In the genomic region with DNA sequence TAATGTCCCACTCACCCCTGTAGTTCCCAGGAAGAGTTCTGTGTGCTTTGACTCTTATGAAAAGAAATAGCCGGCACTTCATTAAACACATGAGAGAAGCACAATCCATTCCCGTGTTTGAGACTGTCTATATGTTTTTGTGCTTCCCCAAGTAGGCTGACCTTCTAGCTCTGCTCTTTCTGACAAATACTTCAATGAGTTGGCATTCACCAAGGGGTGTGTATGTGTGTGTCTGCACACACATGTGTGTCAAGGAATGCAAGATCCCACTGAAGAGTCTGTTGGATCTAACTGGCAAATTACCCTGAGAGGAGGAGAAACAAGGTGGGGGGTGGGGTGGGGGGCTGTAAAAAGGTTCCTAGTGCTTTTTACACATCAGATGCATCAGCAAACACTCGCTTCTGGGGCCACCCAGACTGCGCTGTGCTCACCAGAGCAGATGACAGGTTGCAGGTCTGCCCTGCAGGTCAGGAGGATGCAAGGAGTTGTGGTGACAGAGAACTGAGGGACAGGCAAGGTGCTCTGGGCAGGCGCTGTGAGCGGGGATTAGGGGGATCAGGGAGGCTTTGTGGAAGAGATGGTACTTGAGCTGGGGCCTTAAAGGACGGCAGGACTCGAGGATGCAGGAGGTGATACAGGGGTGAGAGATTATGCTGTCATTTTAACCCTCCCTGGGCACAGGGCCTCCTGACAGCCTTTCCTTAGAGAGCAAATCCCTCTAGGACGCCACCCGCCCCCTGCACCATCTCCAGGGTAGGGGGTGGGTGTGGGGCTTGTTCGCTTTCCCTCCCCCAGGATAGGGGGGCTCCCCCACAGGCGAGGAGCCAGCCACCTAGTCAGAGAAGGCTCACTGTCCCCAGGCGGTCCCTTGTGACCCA, we compare ENCODE assay signal across 11 cellular contexts.
DNase-seq lines count a peak whose midpoint lies in the region; ATAC-seq and TF ChIP-seq lines count a peak whose summit lies in the region.
"Had no signal": no experiment of that assay in that cellular context is flagged by ENCODE, and none has a peak within 500 bp of the region (broad histone marks: within the 10 kb centered on the region; RNA-seq: fewer than 3 reads in every experiment).

No MANE protein-coding gene starts in this region.

- peak overlapping the region; percentile 91 for H3K27ac Mint-ChIP-seq in CD8-positive, alpha-beta T cell
- H3K27ac Mint-ChIP-seq: memory B cell had no signal

- peaks cover 36% of the 10 kb centered on the region for H3K79me2 ChIP-seq in osteoblast (ENCODE audit: insufficient read depth, low read length)

- H3K36me3 Mint-ChIP-seq in CD8-positive, alpha-beta T cell: no peaks in the 10 kb centered on the region

- H3K4me1 Mint-ChIP-seq in CD8-positive, alpha-beta T cell (ENCODE audit: low read depth): peaks cover 87% of the 10 kb centered on the region

- H3K27me3 ChIP-seq in CD8-positive, alpha-beta T cell (ENCODE audit: insufficient read depth, low read length): no peaks in the 10 kb centered on the region
- H3K27me3 ChIP-seq in osteoblast (ENCODE audit: insufficient read depth, low read length): no peaks in the 10 kb centered on the region
- H3K27me3 ChIP-seq: heart left ventricle, right atrium auricular region had no signal

- intact Hi-C loops in CD8-positive, alpha-beta T cell (cut with DNase I, micrococcal nuclease): loop anchor here (5.0 kb wide), 2 partner anchors 68 to 198 kb away; no protein-coding TSS in a partner anchor

- peaks cover 87% of the 10 kb centered on the region for H3K4me1 ChIP-seq in CD8-positive, alpha-beta T cell (ENCODE audit: insufficient read depth, low read length)
- H3K4me1 ChIP-seq in osteoblast (ENCODE audit: insufficient read depth, low read length): peaks cover 17% of the 10 kb centered on the region

- H3K4me2 ChIP-seq in osteoblast (ENCODE audit: insufficient read depth, low read length): no peak overlapping the region

- H3K9me3 Mint-ChIP-seq in CD8-positive, alpha-beta T cell: no peaks in the 10 kb centered on the region
- H3K9me3 Mint-ChIP-seq: memory B cell had no signal

- peaks cover 25% of the 10 kb centered on the region for H4K20me1 ChIP-seq in osteoblast (ENCODE audit: insufficient read depth, low read length)

- POLR2A ChIA-PET in CD8-positive, alpha-beta T cell (lab: Charles Lee): interaction anchor here (1.6 kb wide), 2 partner anchors 24 to 197 kb away, joined by 3 to 5 read pairs; no protein-coding TSS in a partner anchor

- no peaks in the 10 kb centered on the region for H3K36me3 ChIP-seq in CD8-positive, alpha-beta T cell (ENCODE audit: insufficient read depth, low read length)
- H3K36me3 ChIP-seq in osteoblast (ENCODE audit: insufficient read depth, low read length): no peaks in the 10 kb centered on the region
- H3K36me3 ChIP-seq: heart left ventricle, right atrium auricular region had no signal

- no peaks in the 10 kb centered on the region for H3K27me3 Mint-ChIP-seq in CD8-positive, alpha-beta T cell (ENCODE audit: low read depth)
- H3K27me3 Mint-ChIP-seq: memory B cell had no signal

- no peak for TF ChIP-seq CTCF in CD8-positive, alpha-beta T cell (IDR thresholded peaks at IDR 0.05)
- no peak for TF ChIP-seq CTCF in osteoblast (IDR thresholded peaks at IDR 0.05; ENCODE audit: extremely low read depth, low read depth, low read length)

- no peak overlapping the region for H3K4me3 ChIP-seq in CD8-positive, alpha-beta T cell (ENCODE audit: low read depth, low read length)
- H3K4me3 ChIP-seq in osteoblast (ENCODE audit: insufficient read depth, low read length): no peak overlapping the region
- H3K4me3 ChIP-seq: heart left ventricle, right atrium auricular region had no signal

- no peak for DNase-seq in CD8-positive, alpha-beta T cell
- peak; percentile 87 to 91 for DNase-seq in NCI-H524 (lab: John Stamatoyannopoulos, UW)
- peak; percentile 71 for DNase-seq in osteoblast (ENCODE audit: insufficient read length, low spot score, missing footprints)
- no peak for DNase-seq in dermis blood vessel endothelial cell
- no peak for DNase-seq in stimulated activated naive CD4-positive, alpha-beta T cell treated with Interleukin-2 at 50 U/mL for 16 hours (lab: John Stamatoyannopoulos, UW)
- DNase-seq in NAMALWA (ENCODE audit: low spot score): no peak
- DNase-seq: heart left ventricle had no signal

- H3K9me3 ChIP-seq in CD8-positive, alpha-beta T cell (ENCODE audit: low read length): no peaks in the 10 kb centered on the region
- H3K9me3 ChIP-seq in osteoblast (ENCODE audit: low read depth, low read length): no peaks in the 10 kb centered on the region
- H3K9me3 ChIP-seq: heart left ventricle, right atrium auricular region had no signal

- no peak for ATAC-seq in CD8-positive, alpha-beta T cell
- ATAC-seq in HG02588 (IDR thresholded peaks at IDR 0.05; ENCODE audit: unreplicated experiment): no peak
- ATAC-seq: heart left ventricle had no signal

- H3K4me3 Mint-ChIP-seq in CD8-positive, alpha-beta T cell: peak overlapping the region; percentile 44
- H3K4me3 Mint-ChIP-seq: memory B cell had no signal

- CTCF ChIA-PET in CD8-positive, alpha-beta T cell (lab: Charles Lee): interaction anchor here (0.6 to 1.8 kb wide), 4 partner anchors 9 to 176 kb away, joined by 3 to 5 read pairs (median 3); no protein-coding TSS in a partner anchor

- no peak overlapping the region for H2AFZ ChIP-seq in osteoblast (ENCODE audit: low read length)

- no peak overlapping the region for H3K27ac ChIP-seq in CD8-positive, alpha-beta T cell (ENCODE audit: low read depth, low read length)
- H3K27ac ChIP-seq in cingulate gyrus (ENCODE audit: low read depth, low read length) (peak overlapping the region; percentile 65), osteoblast (ENCODE audit: low read depth, low read length) (no peak overlapping the region)

Comparison
In these comparisons a context has a peak if more than half of its experiments do, and no peak if none do; other contexts are left out.
1. DNase-seq: peak in NCI-H524 (2 of 2) and osteoblast (single experiment); none in CD8-positive, alpha-beta T cell (0 of 7), dermis blood vessel endothelial cell (single experiment), stimulated activated naive CD4-positive, alpha-beta T cell treated with Interleukin-2 at 50 U/mL for 16 hours (single experiment) and NAMALWA (single experiment).